ENCODE assay signal across 8 cellular contexts in the genomic region with DNA sequence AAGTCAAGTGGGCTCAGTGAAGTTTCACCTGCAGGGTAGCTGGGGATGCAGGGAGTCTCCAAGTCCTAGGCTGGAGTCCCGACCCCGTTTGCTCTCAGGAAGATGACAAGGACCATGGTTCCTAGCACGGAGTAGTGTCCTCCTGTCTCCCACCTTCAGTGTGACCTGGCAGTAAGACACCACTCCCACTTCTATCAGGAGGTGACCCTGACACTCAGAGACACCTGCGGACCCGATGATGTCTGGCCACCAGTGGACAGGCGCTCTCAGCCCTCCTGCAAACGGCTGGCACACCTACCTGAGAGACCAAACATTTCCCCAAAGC. TPM values are rescaled to one million over a fixed set of nuclear protein-coding genes. Genes with fewer than 3 reads are reported as not detected.
A peak's percentile ranks its signal among the peaks of the same experiment; 100 is the strongest.
DNase-seq lines count a peak whose midpoint lies in the region; ATAC-seq, FAIRE-seq and TF ChIP-seq lines count a peak whose summit lies in the region.

No MANE protein-coding gene starts in this region.

- H3K36me3 ChIP-seq in WERI-Rb-1 (peaks cover 23% of the 10 kb centered on the region), gastroesophageal sphincter (peaks cover 0 to 34% of the 10 kb centered on the region in 2 donors), small intestine (ENCODE audit: control insufficient read depth in 2 of 2, insufficient read depth in 2 of 2, low read length in 2 of 2) (peaks cover 3 to 4% of the 10 kb centered on the region in 2 donors)

- TF ChIP-seq EP300 in gastroesophageal sphincter (IDR thresholded peaks at IDR 0.05): no peak

- FAIRE-seq in small intestine (lab: Jason Lieb, UNC) (no peak), urothelium cell line (lab: Jason Lieb, UNC) (no peak)

- H3K4me3 ChIP-seq in WERI-Rb-1 (ENCODE audit: low read depth, low read length) (peak overlapping the region; percentile 81), gastroesophageal sphincter (peak overlapping the region; percentile 93 to 94), small intestine (ENCODE audit: low read depth in 1 of 2, low read length in 2 of 2) (peak overlapping the region; percentile 83 to 89)

- H3K27me3 ChIP-seq in WERI-Rb-1 (ENCODE audit: insufficient read depth, low read depth, severe bottlenecking): no peaks in the 10 kb centered on the region
- no peaks in the 10 kb centered on the region for H3K27me3 ChIP-seq in gastroesophageal sphincter
- no peaks in the 10 kb centered on the region for H3K27me3 ChIP-seq in small intestine (ENCODE audit: control insufficient read depth in 2 of 2, insufficient read depth in 2 of 2, low read length in 2 of 2)

- TF ChIP-seq CTCF in WERI-Rb-1 (IDR thresholded peaks at IDR 0.05; ENCODE audit: low read depth, low read length): no peak
- TF ChIP-seq CTCF in gastroesophageal sphincter (IDR thresholded peaks at IDR 0.05): no peak

- H3K4me1 ChIP-seq in gastroesophageal sphincter: peaks cover 4 to 71% (median 19%) of the 10 kb centered on the region in 3 donors
- H3K4me1 ChIP-seq in small intestine (ENCODE audit: control insufficient read depth in 2 of 2, insufficient read depth in 1 of 2, low read depth in 1 of 2, low read length in 1 of 2): peaks cover 5 to 9% of the 10 kb centered on the region in 2 donors

- ATAC-seq in gastroesophageal sphincter: no peak
- ATAC-seq in HG03025 (IDR thresholded peaks at IDR 0.05; ENCODE audit: low FRiP score, unreplicated experiment): no peak

- WGBS in gastroesophageal sphincter (ENCODE audit: low coverage in 1 of 2), 2 donors: 0 to 19% methylated on average over 2 to 6 of the region's 7 CpGs
- 14 to 34% (median 16%) methylated on average over 7 of the region's 7 CpGs for WGBS in small intestine, 3 donors

- no peak for TF ChIP-seq POLR2A in gastroesophageal sphincter (IDR thresholded peaks at IDR 0.05)

- H3K9me3 ChIP-seq in WERI-Rb-1 (ENCODE audit: severe bottlenecking) (no peaks in the 10 kb centered on the region), gastroesophageal sphincter (no peaks in the 10 kb centered on the region), small intestine (ENCODE audit: control insufficient read depth, low read depth) (no peaks in the 10 kb centered on the region)

- DNase-seq in NCI-H1105 treated with DMSO at 0.1 percent for 48 hours (lab: John Stamatoyannopoulos, UW) (peak; percentile 14), NCI-H1105 (lab: John Stamatoyannopoulos, UW) (no peak), WERI-Rb-1 (no peak), small intestine (peak; percentile 16), 8988T (no peak), urothelium cell line (ENCODE audit: low spot score) (no peak)

- H3K27ac ChIP-seq in WERI-Rb-1 (no peak overlapping the region), gastroesophageal sphincter (peak overlapping the region; percentile 92 to 99 (median 98)), small intestine (ENCODE audit: low read depth in 1 of 2, low read length in 1 of 2) (peak overlapping the region; percentile 94 to 99)

RNA-seq across cellular contexts. Expression of a gene that starts 1.1 kb away (rescaled TPM):
- total RNA-seq in gastroesophageal sphincter: 100 to 1,000 TPM; 256 to 921 (median 488) TPM
- 100 to 1,000 TPM in 2 of 3 donors, 10 to 100 TPM in 1; 81.6 to 250 (median 134) TPM for polyA plus RNA-seq in small intestine

RNA-seq across cellular contexts. Expression of a gene that starts 35.4 kb away (rescaled TPM):
- 100 to 1,000 TPM in 1 of 4 donors, 10 to 100 TPM in 3; 52.1 to 123 (median 79.9) TPM for total RNA-seq in gastroesophageal sphincter
- 10 to 100 TPM; 57.6 to 87.7 (median 65.7) TPM for polyA plus RNA-seq in small intestine

Comparison
In these comparisons a context has a peak if more than half of its experiments do, and no peak if none do; other contexts are left out.
1. DNase-seq: peak in NCI-H1105 treated with DMSO at 0.1 percent for 48 hours (single experiment) and small intestine (single experiment); none in NCI-H1105 (single experiment), WERI-Rb-1 (single experiment), 8988T (single experiment) and urothelium cell line (single experiment).
2. Peak in every context shown above with its lines, with median percentiles within 50 percentile points of each other: H3K4me3 ChIP-seq.